17 cellular contexts compared by ENCODE assay signal in the genomic region with DNA sequence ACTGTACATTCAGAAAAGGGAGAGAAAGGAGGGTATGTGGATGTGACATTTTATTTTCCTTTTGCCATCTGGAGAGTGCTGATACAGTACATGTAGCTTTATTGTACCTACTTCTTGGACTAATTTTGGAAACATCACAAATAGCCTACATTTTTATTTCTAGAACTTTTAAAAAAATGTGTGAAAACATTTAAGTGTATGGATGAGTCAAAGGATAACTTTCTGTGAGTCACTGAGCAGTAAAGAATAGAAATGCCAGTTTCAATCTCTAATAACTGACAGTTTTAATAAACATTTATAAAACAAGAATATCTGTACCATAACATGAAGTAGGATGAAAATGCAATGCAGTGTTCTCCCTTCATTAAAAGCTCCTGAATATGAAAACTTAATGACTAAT.
DNase-seq lines count a peak whose midpoint lies in the region; ATAC-seq, FAIRE-seq and TF ChIP-seq lines count a peak whose summit lies in the region.
"Had no signal": no experiment of that assay in that cellular context is flagged by ENCODE, and none has a peak within 500 bp of the region (broad histone marks: within the 10 kb centered on the region; RNA-seq: fewer than 3 reads in every experiment).

No MANE protein-coding gene starts in this region.

- SMC1A ChIA-PET in GM12878 (lab: Charles Lee; ENCODE audit: uncharacterized antibody, unreplicated experiment): interaction anchor here (0.6 to 1.4 kb wide), 10 partner anchors 15 to 100 kb away, joined by 3 to 5 read pairs (median 3); no protein-coding TSS in a partner anchor

- no peaks in the 10 kb centered on the region for H3K4me1 ChIP-seq in GM12878 (ENCODE audit: control insufficient read depth, insufficient read depth, low read length)
- H3K4me1 ChIP-seq in suprapubic skin: no peaks in the 10 kb centered on the region

- TF ChIP-seq EP300 in GM12878 (IDR thresholded peaks at IDR 0.05; ENCODE audit: borderline replicate concordance in 1 of 2, control insufficient read depth in 1 of 2, low read depth in 2 of 2, low read length in 2 of 2) (no peak), suprapubic skin (IDR thresholded peaks at IDR 0.05) (no peak)

- no peak overlapping the region for H2AFZ ChIP-seq in GM12878 (ENCODE audit: control insufficient read depth, low read depth, low read length)

- H3K4me3 ChIP-seq in GM12878 (no peak overlapping the region), suprapubic skin (no peak overlapping the region)
- H3K4me3 ChIP-seq: K562 had no signal

- no peaks in the 10 kb centered on the region for H3K9me3 ChIP-seq in GM12878 (replicated peaks; ENCODE audit: control insufficient read depth, insufficient read depth, low read length)
- H3K9me3 ChIP-seq in suprapubic skin: no peaks in the 10 kb centered on the region

- H4K20me1 ChIP-seq in GM12878 (ENCODE audit: control insufficient read depth, insufficient read depth): no peaks in the 10 kb centered on the region

- H3K79me2 ChIP-seq in GM12878 (ENCODE audit: control insufficient read depth, insufficient read depth, low read length): no peaks in the 10 kb centered on the region

- no peak for FAIRE-seq in GM12878 (lab: Jason Lieb, UNC)
- FAIRE-seq: H1, K562 had no signal

- peak; percentile 60 for ATAC-seq in GM18499 (IDR thresholded peaks at IDR 0.05; ENCODE audit: insufficient read depth, unreplicated experiment)
- peak; percentile 41 for ATAC-seq in GM19463 (IDR thresholded peaks at IDR 0.05; ENCODE audit: unreplicated experiment)
- peak; percentile 49 for ATAC-seq in HG03378 (IDR thresholded peaks at IDR 0.05; ENCODE audit: unreplicated experiment)
- peak; percentile 60 for ATAC-seq in GM12878
- no peak for ATAC-seq in HG03521 (IDR thresholded peaks at IDR 0.05; ENCODE audit: unreplicated experiment)
- ATAC-seq: K562 had no signal

- POLR2A ChIA-PET in GM12878 (lab: Charles Lee): no interaction called here

- no peak for DNase-seq in GM12878 (ENCODE audit: low read depth, low spot score)
- DNase-seq in NCI-H2227 (lab: John Stamatoyannopoulos, UW; ENCODE audit: unreplicated experiment): no peak
- DNase-seq in suprapubic skin (ENCODE audit: low spot score in 2 of 2): no peak
- DNase-seq in NCI-H1092 treated with DMSO at 0.1 percent for 48 hours (lab: John Stamatoyannopoulos, UW): no peak
- DNase-seq: 8988T, DMS79 treated with DMSO at 0.1 percent for 48 hours, NCI-H1105 treated with DMSO at 0.1 percent for 48 hours, NCI-H1694, NCI-H2227 treated with DMSO at 0.1 percent for 48 hours, NCI-H510A treated with DMSO at 0.1 percent for 48 hours, T-helper 1 cell had no signal

- no peak overlapping the region; the same call in 1 of the 2 replicates for H3K4me2 ChIP-seq in GM12878 (ENCODE audit: control insufficient read depth, insufficient read depth)

- H3K36me3 ChIP-seq in GM12878 (ENCODE audit: control insufficient read depth in 2 of 2, insufficient read depth in 2 of 2, low read length in 1 of 2) (no peaks in the 10 kb centered on the region), suprapubic skin (no peaks in the 10 kb centered on the region)

- no peak for TF ChIP-seq POLR2A in GM12878 (IDR thresholded peaks at IDR 0.05; ENCODE audit: low read depth, low read length)
- no peak for TF ChIP-seq POLR2A in suprapubic skin (IDR thresholded peaks at IDR 0.05)

- H3K27ac ChIP-seq in GM12878 (ENCODE audit: control insufficient read depth, insufficient read depth): no peak overlapping the region
- H3K27ac ChIP-seq in suprapubic skin: no peak overlapping the region

- in situ Hi-C loops in GM12878 (cut with MboI): no loop called here

- intact Hi-C loops in GM12878 (cut with micrococcal nuclease; ENCODE audit: unreplicated experiment): no loop called here

- CTCF ChIA-PET in GM12878 (lab: Yijun Ruan, JAX): interaction anchor here (1.0 to 1.3 kb wide), 3 partner anchors 31 to 471 kb away, joined by 3 to 4 read pairs (median 3); no protein-coding TSS in a partner anchor

- H3K9ac ChIP-seq in GM12878 (ENCODE audit: control insufficient read depth, insufficient read depth, low read length): no peak overlapping the region

- RAD21 ChIA-PET in GM12878 (lab: Charles Lee; ENCODE audit: unreplicated experiment): interaction anchor here (0.6 to 0.8 kb wide), 2 partner anchors 15 to 133 kb away, joined by 3 read pairs; no protein-coding TSS in a partner anchor

- no peak for TF ChIP-seq CTCF in GM12878 (IDR thresholded peaks at IDR 0.05 in 2 of 3, conservative IDR thresholded peaks at IDR 0.05 in 1 of 3; ENCODE audit: control insufficient read depth in 2 of 3, extremely low read depth in 1 of 3, insufficient read depth in 1 of 3, low read depth in 3 of 3, low read length in 3 of 3)
- no peak for TF ChIP-seq CTCF in suprapubic skin (IDR thresholded peaks at IDR 0.05)

- no peaks in the 10 kb centered on the region for H3K27me3 ChIP-seq in GM12878 (replicated peaks in 1 of 2; ENCODE audit: control insufficient read depth in 2 of 2, insufficient read depth in 2 of 2, low read length in 1 of 2)
- no peaks in the 10 kb centered on the region for H3K27me3 ChIP-seq in suprapubic skin

- BruUV-seq in GM12878 (replicated peaks; lab: Mats Ljungman, UMichigan): no TSS peak

- no peak for TF ChIP-seq RAD21 in GM12878 (IDR thresholded peaks at IDR 0.05; ENCODE audit: insufficient read depth, low read depth, low read length)

TF ChIP-seq in GM12878, 131 proteins besides CTCF, POLR2A, EP300 and RAD21 (continues in another document):
- TF ChIP-seq, protein P1, sequence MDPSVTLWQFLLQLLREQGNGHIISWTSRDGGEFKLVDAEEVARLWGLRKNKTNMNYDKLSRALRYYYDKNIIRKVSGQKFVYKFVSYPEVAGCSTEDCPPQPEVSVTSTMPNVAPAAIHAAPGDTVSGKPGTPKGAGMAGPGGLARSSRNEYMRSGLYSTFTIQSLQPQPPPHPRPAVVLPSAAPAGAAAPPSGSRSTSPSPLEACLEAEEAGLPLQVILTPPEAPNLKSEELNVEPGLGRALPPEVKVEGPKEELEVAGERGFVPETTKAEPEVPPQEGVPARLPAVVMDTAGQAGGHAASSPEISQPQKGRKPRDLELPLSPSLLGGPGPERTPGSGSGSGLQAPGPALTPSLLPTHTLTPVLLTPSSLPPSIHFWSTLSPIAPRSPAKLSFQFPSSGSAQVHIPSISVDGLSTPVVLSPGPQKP (IDR thresholded peaks at IDR 0.05; ENCODE audit: low read depth, low read length): no peak
- TF ChIP-seq TBL1XR1 (IDR thresholded peaks at IDR 0.05; ENCODE audit: low read depth, low read length) (no peak), TCF7 (IDR thresholded peaks at IDR 0.05; ENCODE audit: borderline replicate concordance) (no peak), ZNF622 (IDR thresholded peaks at IDR 0.05) (no peak), LARP7 (IDR thresholded peaks at IDR 0.05) (no peak), MYC (IDR thresholded peaks at IDR 0.05; ENCODE audit: insufficient read depth, insufficient read length, insufficient replicate concordance, low read length, severe bottlenecking) (no peak), MTA2 (IDR thresholded peaks at IDR 0.05; ENCODE audit: low read depth) (peak; percentile 13; the same call in 1 of the 2 replicates)
- TF ChIP-seq, protein P2, sequence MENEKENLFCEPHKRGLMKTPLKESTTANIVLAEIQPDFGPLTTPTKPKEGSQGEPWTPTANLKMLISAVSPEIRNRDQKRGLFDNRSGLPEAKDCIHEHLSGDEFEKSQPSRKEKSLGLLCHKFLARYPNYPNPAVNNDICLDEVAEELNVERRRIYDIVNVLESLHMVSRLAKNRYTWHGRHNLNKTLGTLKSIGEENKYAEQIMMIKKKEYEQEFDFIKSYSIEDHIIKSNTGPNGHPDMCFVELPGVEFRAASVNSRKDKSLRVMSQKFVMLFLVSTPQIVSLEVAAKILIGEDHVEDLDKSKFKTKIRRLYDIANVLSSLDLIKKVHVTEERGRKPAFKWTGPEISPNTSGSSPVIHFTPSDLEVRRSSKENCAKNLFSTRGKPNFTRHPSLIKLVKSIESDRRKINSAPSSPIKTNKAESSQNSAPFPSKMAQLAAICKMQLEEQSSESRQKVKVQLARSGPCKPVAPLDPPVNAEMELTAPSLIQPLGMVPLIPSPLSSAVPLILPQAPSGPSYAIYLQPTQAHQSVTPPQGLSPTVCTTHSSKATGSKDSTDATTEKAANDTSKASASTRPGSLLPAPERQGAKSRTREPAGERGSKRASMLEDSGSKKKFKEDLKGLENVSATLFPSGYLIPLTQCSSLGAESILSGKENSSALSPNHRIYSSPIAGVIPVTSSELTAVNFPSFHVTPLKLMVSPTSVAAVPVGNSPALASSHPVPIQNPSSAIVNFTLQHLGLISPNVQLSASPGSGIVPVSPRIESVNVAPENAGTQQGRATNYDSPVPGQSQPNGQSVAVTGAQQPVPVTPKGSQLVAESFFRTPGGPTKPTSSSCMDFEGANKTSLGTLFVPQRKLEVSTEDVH (IDR thresholded peaks at IDR 0.05; ENCODE audit: low read depth, partially characterized antibody): no peak
- TF ChIP-seq, protein P3, sequence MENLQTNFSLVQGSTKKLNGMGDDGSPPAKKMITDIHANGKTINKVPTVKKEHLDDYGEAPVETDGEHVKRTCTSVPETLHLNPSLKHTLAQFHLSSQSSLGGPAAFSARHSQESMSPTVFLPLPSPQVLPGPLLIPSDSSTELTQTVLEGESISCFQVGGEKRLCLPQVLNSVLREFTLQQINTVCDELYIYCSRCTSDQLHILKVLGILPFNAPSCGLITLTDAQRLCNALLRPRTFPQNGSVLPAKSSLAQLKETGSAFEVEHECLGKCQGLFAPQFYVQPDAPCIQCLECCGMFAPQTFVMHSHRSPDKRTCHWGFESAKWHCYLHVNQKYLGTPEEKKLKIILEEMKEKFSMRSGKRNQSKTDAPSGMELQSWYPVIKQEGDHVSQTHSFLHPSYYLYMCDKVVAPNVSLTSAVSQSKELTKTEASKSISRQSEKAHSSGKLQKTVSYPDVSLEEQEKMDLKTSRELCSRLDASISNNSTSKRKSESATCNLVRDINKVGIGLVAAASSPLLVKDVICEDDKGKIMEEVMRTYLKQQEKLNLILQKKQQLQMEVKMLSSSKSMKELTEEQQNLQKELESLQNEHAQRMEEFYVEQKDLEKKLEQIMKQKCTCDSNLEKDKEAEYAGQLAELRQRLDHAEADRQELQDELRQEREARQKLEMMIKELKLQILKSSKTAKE (IDR thresholded peaks at IDR 0.05; ENCODE audit: low read depth, poor library complexity, severe bottlenecking): no peak
